24 cellular contexts compared by ENCODE assay signal in the genomic region with DNA sequence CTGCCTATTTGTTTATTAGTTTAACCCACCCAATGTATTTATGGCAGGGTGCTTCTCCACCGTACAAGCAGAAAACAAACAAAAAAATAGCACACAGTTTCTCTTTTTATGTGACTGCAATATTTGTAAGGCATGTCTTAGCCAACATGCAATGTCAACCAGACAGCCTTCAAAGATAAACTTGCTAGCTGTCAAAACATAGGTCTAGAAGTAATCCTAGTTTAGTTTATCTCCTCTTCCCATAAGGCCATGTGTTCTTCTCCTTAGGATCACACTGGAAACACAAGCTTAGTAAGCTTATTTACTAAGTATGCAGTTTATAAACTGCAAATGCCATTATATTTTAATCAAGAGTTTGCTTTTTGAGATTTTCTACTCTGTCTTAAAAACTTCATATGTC.
"Had no signal": no experiment of that assay in that cellular context is flagged by ENCODE, and none has a peak within 500 bp of the region (broad histone marks: within the 10 kb centered on the region; RNA-seq: fewer than 3 reads in every experiment).

No MANE protein-coding gene starts in this region.

- H3K9me3 ChIP-seq: MG63, SJCRH30 had no signal

- H3K27ac ChIP-seq: HL-60, SJCRH30 had no signal

- FAIRE-seq: HTR-8/SVneo had no signal

- ATAC-seq: Panc1, PC-3, Right ventricle myocardium inferior, SK-N-SH treated with all-trans-retinoic acid at 6 μM for 48 hours had no signal

- H3K4me1 ChIP-seq: SJCRH30 had no signal

- H3K27me3 ChIP-seq: MG63, SJCRH30 had no signal

- H3K36me3 ChIP-seq: MG63, SJCRH30 had no signal

- H3K4me3 ChIP-seq: MG63, SJCRH30 had no signal

- DNase-seq: Karpas-422, KG1, MG63, NCI-H1092, NCI-H1105 treated with DMSO at 0.1 percent for 48 hours, NCI-H1436, NCI-H187, NCI-H2029, NCI-H2081 treated with DMSO at 0.1 percent for 48 hours, NCI-H2171, NCI-H226, NCI-H446, NCI-H510A, NCI-H524 treated with DMSO at 0.1 percent for 48 hours, NCI-H69, NCI-H774, PC-3, SHP77 treated with DMSO at 0.1 percent for 48 hours, SJCRH30 had no signal
